Comparison of ENCODE assay signal across 29 cellular contexts in genomic region chr14:95117937-95118726, GRCh38. TPM values are rescaled to one million over a fixed set of nuclear protein-coding genes. Genes with fewer than 3 reads are reported as not detected.
DNase-seq lines count a peak whose midpoint lies in the region; ATAC-seq and TF ChIP-seq lines count a peak whose summit lies in the region.
"Had no signal": no experiment of that assay in that cellular context is flagged by ENCODE, and none has a peak within 500 bp of the region (broad histone marks: within the 10 kb centered on the region; RNA-seq: fewer than 3 reads in every experiment).

No MANE protein-coding gene starts in this region.

- H3K27ac Mint-ChIP-seq in brain = peak overlapping the region in 3 of 5 experiments; percentile 18 to 42 (median 31)
- peak overlapping the region; percentile 18 for H3K27ac Mint-ChIP-seq in stimulated activated effector memory CD8-positive, alpha-beta T cell treated with anti-CD3 and anti-CD28 coated beads, Interleukin-12 subunit alpha, Interleukin-12 subunit beta, amount 100 ng/mL, for 72 hours
- H3K27ac Mint-ChIP-seq: activated naive CD4-positive, alpha-beta T cell treated with anti-CD3 and anti-CD28 coated beads for 36 hours; activated T-cell treated with anti-CD3 and anti-CD28 coated beads, Interleukin-2, amount 50 U/mL, for 72 hours; stimulated activated naive CD8-positive, alpha-beta T cell treated with anti-CD3 and anti-CD28 coated beads, Interleukin-15, Interleukin-2, amounts not matched to agents 100 ng/mL and 50 ng/mL, for 24 hours had no signal

- POLR2A ChIA-PET in SK-N-SH (lab: Yijun Ruan, JAX) = no interaction called here

- no peaks in the 10 kb centered on the region for H4K20me1 ChIP-seq in SK-N-SH (ENCODE audit: insufficient read depth)

- peak overlapping the region in 1 of 2 experiments; percentile 64; a peak in 2 of 4 replicates for H3K27ac ChIP-seq in SK-N-SH (ENCODE audit: low read depth in 2 of 2, low read length in 1 of 2)
- H3K27ac ChIP-seq in mesendoderm (ENCODE audit: low read depth, low read length) = no peak overlapping the region
- no peak overlapping the region for H3K27ac ChIP-seq in left lung
- H3K27ac ChIP-seq: 22Rv1, cardiac muscle cell, KMS-11, neutrophil, prostate gland, thyroid gland had no signal

- no peak overlapping the region for H4K8ac ChIP-seq in mesendoderm (ENCODE audit: low read depth, low read length)

- H3K4me1 Mint-ChIP-seq in brain = peaks cover 34% of the 10 kb centered on the region
- peaks cover 11% of the 10 kb centered on the region for H3K4me1 Mint-ChIP-seq in stimulated activated effector memory CD8-positive, alpha-beta T cell treated with anti-CD3 and anti-CD28 coated beads, Interleukin-12 subunit alpha, Interleukin-12 subunit beta, amount 100 ng/mL, for 72 hours

- no peak overlapping the region for H2AFZ ChIP-seq in SK-N-SH (ENCODE audit: low read depth)

- TF ChIP-seq CTCF in SK-N-SH (IDR thresholded peaks at IDR 0.05) (no peak), brain (conservative IDR thresholded peaks at IDR 0.05) (no peak), left lung (IDR thresholded peaks at IDR 0.05) (no peak)

- H2BK5ac ChIP-seq in mesendoderm (ENCODE audit: low read length) = no peak overlapping the region

- H3K27me3 ChIP-seq in SK-N-SH (ENCODE audit: insufficient read depth) (no peaks in the 10 kb centered on the region), mesendoderm (ENCODE audit: insufficient read depth, low read length, poor library complexity) (no peaks in the 10 kb centered on the region), left lung (no peaks in the 10 kb centered on the region)
- H3K27me3 ChIP-seq: cardiac muscle cell, neutrophil, thyroid gland had no signal

- no peaks in the 10 kb centered on the region for H3F3A ChIP-seq in SK-N-SH (replicated peaks; ENCODE audit: insufficient read depth)

- H2BK120ac ChIP-seq in mesendoderm (ENCODE audit: low read depth, low read length) = no peak overlapping the region

- no peak overlapping the region for H3K4me2 ChIP-seq in SK-N-SH
- H3K4me2 ChIP-seq in mesendoderm (ENCODE audit: low read length) = no peak overlapping the region
- H3K4me2 ChIP-seq: KMS-11 had no signal

- TF ChIP-seq EP300 in SK-N-SH (IDR thresholded peaks at IDR 0.05; ENCODE audit: borderline replicate concordance in 1 of 2, low read depth in 1 of 2, low read length in 1 of 2) = no peak

- peak overlapping the region in 1 of 5 experiments; percentile 20 for H3K4me3 Mint-ChIP-seq in brain
- no peak overlapping the region for H3K4me3 Mint-ChIP-seq in stimulated activated effector memory CD8-positive, alpha-beta T cell treated with anti-CD3 and anti-CD28 coated beads, Interleukin-12 subunit alpha, Interleukin-12 subunit beta, amount 100 ng/mL, for 72 hours
- H3K4me3 Mint-ChIP-seq: activated naive CD4-positive, alpha-beta T cell treated with anti-CD3 and anti-CD28 coated beads for 36 hours; activated T-cell treated with anti-CD3 and anti-CD28 coated beads, Interleukin-2, amount 50 U/mL, for 72 hours; CD14-positive monocyte; stimulated activated naive CD8-positive, alpha-beta T cell treated with anti-CD3 and anti-CD28 coated beads, Interleukin-15, Interleukin-2, amounts not matched to agents 100 ng/mL and 50 ng/mL, for 24 hours had no signal

- CTCF ChIA-PET in SK-N-SH (lab: Yijun Ruan, JAX) = interaction anchor here (1.0 to 2.4 kb wide), 6 partner anchors 11 to 409 kb away, joined by 3 to 12 read pairs (median 4); partner anchors contain the start of gene SYNE3

- no peak overlapping the region for H3K23ac ChIP-seq in mesendoderm (ENCODE audit: low read length)

- H3K56ac ChIP-seq in mesendoderm (ENCODE audit: low read length) = peak overlapping the region; percentile 30

- H3K36me3 ChIP-seq in SK-N-SH (replicated peaks in 1 of 2; ENCODE audit: control insufficient read depth in 1 of 2, insufficient read depth in 2 of 2, low read length in 1 of 2) (peaks cover 53 to 57% of the 10 kb centered on the region in 2 experiments), mesendoderm (ENCODE audit: control insufficient read depth, insufficient read depth, low read length) (peaks cover 1% of the 10 kb centered on the region), left lung (peaks cover 0 to 64% of the 10 kb centered on the region in 2 donors)
- H3K36me3 ChIP-seq: prostate gland had no signal

- no peaks in the 10 kb centered on the region for H3K9me2 ChIP-seq in SK-N-SH

- H3K79me2 ChIP-seq in SK-N-SH (ENCODE audit: insufficient read depth) (peaks cover 8% of the 10 kb centered on the region), mesendoderm (ENCODE audit: control insufficient read depth, insufficient read depth, low read length) (peaks cover 2% of the 10 kb centered on the region)

- no peak for TF ChIP-seq RAD21 in SK-N-SH (IDR thresholded peaks at IDR 0.05; ENCODE audit: low read length)

- H3K4me1 ChIP-seq in SK-N-SH (ENCODE audit: control insufficient read depth in 1 of 2, insufficient read depth in 2 of 2, low read depth in 1 of 2, low read length in 1 of 2) = peaks cover 7 to 19% of the 10 kb centered on the region in 2 experiments; a peak in 3 of 4 replicates
- H3K4me1 ChIP-seq in mesendoderm (ENCODE audit: control insufficient read depth, low read depth, low read length) = peaks cover 2% of the 10 kb centered on the region
- H3K4me1 ChIP-seq in left lung = peaks cover 0 to 5% of the 10 kb centered on the region in 2 donors

- ATAC-seq in SK-N-SH treated with all-trans-retinoic acid at 6 μM for 48 hours (peak; percentile 79), HG02642 (IDR thresholded peaks at IDR 0.05; ENCODE audit: poor library complexity, unreplicated experiment) (no peak), left lung (no peak)
- ATAC-seq in stimulated activated effector memory CD8-positive, alpha-beta T cell treated with anti-CD3 and anti-CD28 coated beads, Interleukin-12 subunit alpha, Interleukin-12 subunit beta, amount 100 ng/mL, for 72 hours = no peak
- ATAC-seq: activated T-cell treated with anti-CD3 and anti-CD28 coated beads, Interleukin-2, amount 50 U/mL, for 72 hours; HCT116; PC-3; Right ventricle myocardium inferior had no signal

- H3K27me3 Mint-ChIP-seq in brain = no peaks in the 10 kb centered on the region
- H3K27me3 Mint-ChIP-seq: stimulated activated naive CD8-positive, alpha-beta T cell treated with anti-CD3 and anti-CD28 coated beads, Interleukin-15, Interleukin-2, amounts not matched to agents 100 ng/mL and 50 ng/mL, for 24 hours had no signal

- H2BK15ac ChIP-seq in mesendoderm (replicated peaks; ENCODE audit: low read depth) = no peak overlapping the region

- H3K9me3 Mint-ChIP-seq in brain = no peaks in the 10 kb centered on the region
- H3K9me3 Mint-ChIP-seq in stimulated activated effector memory CD8-positive, alpha-beta T cell treated with anti-CD3 and anti-CD28 coated beads, Interleukin-12 subunit alpha, Interleukin-12 subunit beta, amount 100 ng/mL, for 72 hours = no peaks in the 10 kb centered on the region
- H3K9me3 Mint-ChIP-seq: activated naive CD4-positive, alpha-beta T cell treated with anti-CD3 and anti-CD28 coated beads for 36 hours; activated T-cell treated with anti-CD3 and anti-CD28 coated beads, Interleukin-2, amount 50 U/mL, for 72 hours; CD14-positive monocyte; stimulated activated naive CD8-positive, alpha-beta T cell treated with anti-CD3 and anti-CD28 coated beads, Interleukin-15, Interleukin-2, amounts not matched to agents 100 ng/mL and 50 ng/mL, for 24 hours had no signal

- H3K36me3 Mint-ChIP-seq in brain = peaks cover 70% of the 10 kb centered on the region
- peaks cover 92% of the 10 kb centered on the region for H3K36me3 Mint-ChIP-seq in stimulated activated effector memory CD8-positive, alpha-beta T cell treated with anti-CD3 and anti-CD28 coated beads, Interleukin-12 subunit alpha, Interleukin-12 subunit beta, amount 100 ng/mL, for 72 hours

- H3K4ac ChIP-seq in mesendoderm (ENCODE audit: low read depth, low read length) = no peak overlapping the region

- H4K5ac ChIP-seq in mesendoderm (ENCODE audit: low read length) = no peak overlapping the region

- H3K79me1 ChIP-seq in mesendoderm (ENCODE audit: low read length) = peaks cover 3% of the 10 kb centered on the region

- intact Hi-C loops in left lung (cut with DNase I) = no loop called here

- H2AK5ac ChIP-seq in mesendoderm (ENCODE audit: low read length) = no peak overlapping the region

- H3K9ac ChIP-seq in SK-N-SH (no peak overlapping the region), mesendoderm (ENCODE audit: low read length) (no peak overlapping the region)
- H3K9ac ChIP-seq: KMS-11 had no signal

- 95% methylated on average over 14 of the region's 14 CpGs for WGBS in SK-N-SH (ENCODE audit: low lambda C conversion rate)
- WGBS in mesendoderm (ENCODE audit: extremely low coverage, insufficient coverage, low lambda C conversion rate) = no CpG with 5 or more reads among the region's 14 CpGs

- no peak overlapping the region for H3K4me3 ChIP-seq in SK-N-SH (ENCODE audit: low read depth in 2 of 2, low read length in 1 of 2)
- H3K4me3 ChIP-seq in mesendoderm (ENCODE audit: low read length) = no peak overlapping the region
- no peak overlapping the region for H3K4me3 ChIP-seq in left lung
- H3K4me3 ChIP-seq: cardiac muscle cell, lung, prostate gland, thyroid gland had no signal

- H3K18ac ChIP-seq in mesendoderm (ENCODE audit: low read length) = no peak overlapping the region

- H3K9me3 ChIP-seq in SK-N-SH (no peaks in the 10 kb centered on the region), left lung (no peaks in the 10 kb centered on the region)
- H3K9me3 ChIP-seq: neutrophil, prostate gland, thyroid gland had no signal

- DNase-seq in SK-N-SH (no peak), mesendoderm (no peak), COR-L47 (lab: John Stamatoyannopoulos, UW) (no peak), left lung (no peak)
- DNase-seq in stimulated activated effector memory CD8-positive, alpha-beta T cell treated with anti-CD3 and anti-CD28 coated beads, Interleukin-12 subunit alpha, Interleukin-12 subunit beta, amount 100 ng/mL, for 72 hours (ENCODE audit: low spot score in 2 of 2) = no peak
- DNase-seq: activated CD4-positive, alpha-beta T cell treated with anti-CD3 and anti-CD28 coated beads for 48 hours; activated naive CD4-positive, alpha-beta T cell treated with anti-CD3 and anti-CD28 coated beads for 36 hours; activated T-cell treated with anti-CD3 and anti-CD28 coated beads, Interleukin-2, amount 50 U/mL, for 72 hours; aorta; Calu3; islet precursor cell; NCI-H146; NCI-H524; NK-92 treated with Interleukin-12 subunit alpha and Interleukin-12 subunit beta, amount 100 ng/mL, for 24 hours; PC-3; thyroid gland had no signal

TF ChIP-seq in SK-N-SH treated with all-trans-retinoic acid at 6 μM for 48 hours, 23 proteins besides CTCF, POLR2A, EP300 and RAD21 (continues in another document):
- no peak for TF ChIP-seq BACH2 (CRISPR knock-in tag; IDR thresholded peaks at IDR 0.05; ENCODE audit: borderline replicate concordance)

RNA-seq across cellular contexts. Expression of gene DICER1, which starts 39.2 kb away (rescaled TPM):
- polyA plus RNA-seq in SK-N-SH (2012; rRNA removed) = 4.7 and 6.4 TPM in 2 replicates
- polyA plus RNA-seq in SK-N-SH (2012; cell fraction: cytosol; rRNA removed) = 4.2 and 4.7 TPM in 2 replicates
- polyA plus RNA-seq in SK-N-SH (2012; cell fraction: nucleus; rRNA removed) = 12.0 and 23.7 TPM in 2 replicates
- 5.9 TPM for polyA plus RNA-seq in brain (ENCODE audit: insufficient read depth, low read depth, low replicate concordance)
- 76.8 TPM for polyA plus RNA-seq in mesendoderm (2013, experiment 1 of 2)
- polyA plus RNA-seq in mesendoderm (2013, experiment 2 of 2) = 79.1 TPM
- 10 to 100 TPM; 50.3 to 76.9 TPM for total RNA-seq in left lung
